Comparison of ENCODE assay signal across 1 cellular context in the genomic region with DNA sequence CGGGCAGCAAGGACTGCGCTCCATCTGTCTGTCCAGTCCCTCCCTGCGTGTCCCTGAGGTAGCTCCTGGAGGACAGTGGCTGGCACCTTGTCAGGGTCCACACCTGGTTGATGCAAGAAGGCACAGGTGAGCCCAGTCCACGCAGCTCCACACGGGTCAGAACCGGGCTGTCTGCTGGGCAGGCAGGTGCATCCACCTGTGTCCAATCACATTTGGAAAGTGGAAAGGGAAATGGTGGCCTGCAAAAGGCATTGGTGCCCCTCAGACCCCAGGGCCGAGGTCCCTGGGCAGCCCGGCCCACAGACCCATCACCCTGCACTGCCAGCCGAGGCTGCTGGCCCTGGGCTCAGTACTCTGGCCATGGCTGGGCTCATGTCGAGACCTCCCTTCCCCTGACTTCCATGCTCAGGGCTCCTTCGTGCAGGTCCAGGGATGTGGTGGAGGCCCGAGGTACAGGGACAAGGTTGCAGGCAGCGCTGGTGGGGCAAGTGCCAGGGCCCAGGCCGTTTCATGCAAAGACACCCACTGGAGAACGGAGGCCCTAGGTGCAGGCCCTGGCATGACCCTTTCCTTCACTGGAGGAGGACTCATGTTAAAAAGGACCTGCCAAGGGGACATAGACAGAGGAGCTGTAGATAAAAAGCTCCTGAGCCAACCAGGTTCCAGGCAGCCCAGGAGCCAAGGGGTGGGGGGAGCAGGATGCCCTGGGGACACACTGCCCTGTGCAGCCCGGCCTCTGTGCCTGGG.
TF ChIP-seq lines count a peak whose summit lies in the region.

No MANE protein-coding gene starts in this region.

TF ChIP-seq in A549, 52 proteins besides CTCF, POLR2A, EP300 and RAD21:
- TF ChIP-seq, protein P1, sequence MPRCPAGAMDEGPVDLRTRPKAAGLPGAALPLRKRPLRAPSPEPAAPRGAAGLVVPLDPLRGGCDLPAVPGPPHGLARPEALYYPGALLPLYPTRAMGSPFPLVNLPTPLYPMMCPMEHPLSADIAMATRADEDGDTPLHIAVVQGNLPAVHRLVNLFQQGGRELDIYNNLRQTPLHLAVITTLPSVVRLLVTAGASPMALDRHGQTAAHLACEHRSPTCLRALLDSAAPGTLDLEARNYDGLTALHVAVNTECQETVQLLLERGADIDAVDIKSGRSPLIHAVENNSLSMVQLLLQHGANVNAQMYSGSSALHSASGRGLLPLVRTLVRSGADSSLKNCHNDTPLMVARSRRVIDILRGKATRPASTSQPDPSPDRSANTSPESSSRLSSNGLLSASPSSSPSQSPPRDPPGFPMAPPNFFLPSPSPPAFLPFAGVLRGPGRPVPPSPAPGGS (IDR thresholded peaks at IDR 0.05), result no peak
- TF ChIP-seq HDAC2 (IDR thresholded peaks at IDR 0.05) (no peak), JUN (IDR thresholded peaks at IDR 0.05) (no peak), CBX8 (IDR thresholded peaks at IDR 0.05) (no peak), POLR2AphosphoS2 (conservative IDR thresholded peaks at IDR 0.05; ENCODE audit: low read length) (no peak), TFCP2L1 (CRISPR knock-in tag; IDR thresholded peaks at IDR 0.05) (no peak), NPAS2 (CRISPR knock-in tag; IDR thresholded peaks at IDR 0.05; ENCODE audit: borderline replicate concordance) (no peak), TP53 (CRISPR knock-in tag; IDR thresholded peaks at IDR 0.05) (no peak), HOXB5 (CRISPR knock-in tag; IDR thresholded peaks at IDR 0.05) (no peak), PHF8 (IDR thresholded peaks at IDR 0.05; ENCODE audit: borderline replicate concordance, low read depth) (no peak), ZFP36 (IDR thresholded peaks at IDR 0.05; ENCODE audit: borderline replicate concordance, partially characterized antibody) (no peak), SREBF2 (IDR thresholded peaks at IDR 0.05) (no peak), SMC3 (IDR thresholded peaks at IDR 0.05) (no peak), ESRRA (IDR thresholded peaks at IDR 0.05; ENCODE audit: borderline replicate concordance, low read length) (no peak)
- TF ChIP-seq, protein P2, sequence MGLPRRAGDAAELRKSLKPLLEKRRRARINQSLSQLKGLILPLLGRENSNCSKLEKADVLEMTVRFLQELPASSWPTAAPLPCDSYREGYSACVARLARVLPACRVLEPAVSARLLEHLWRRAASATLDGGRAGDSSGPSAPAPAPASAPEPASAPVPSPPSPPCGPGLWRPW (IDR thresholded peaks at IDR 0.05), result no peak
- TF ChIP-seq, protein P3, sequence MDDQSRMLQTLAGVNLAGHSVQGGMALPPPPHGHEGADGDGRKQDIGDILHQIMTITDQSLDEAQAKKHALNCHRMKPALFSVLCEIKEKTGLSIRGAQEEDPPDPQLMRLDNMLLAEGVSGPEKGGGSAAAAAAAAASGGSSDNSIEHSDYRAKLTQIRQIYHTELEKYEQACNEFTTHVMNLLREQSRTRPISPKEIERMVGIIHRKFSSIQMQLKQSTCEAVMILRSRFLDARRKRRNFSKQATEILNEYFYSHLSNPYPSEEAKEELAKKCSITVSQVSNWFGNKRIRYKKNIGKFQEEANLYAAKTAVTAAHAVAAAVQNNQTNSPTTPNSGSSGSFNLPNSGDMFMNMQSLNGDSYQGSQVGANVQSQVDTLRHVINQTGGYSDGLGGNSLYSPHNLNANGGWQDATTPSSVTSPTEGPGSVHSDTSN (IDR thresholded peaks at IDR 0.05), result no peak
TF ChIP-seq in A549: peak in this region for 0.
